ENCODE assay signal across 9 cellular contexts in the genomic region with DNA sequence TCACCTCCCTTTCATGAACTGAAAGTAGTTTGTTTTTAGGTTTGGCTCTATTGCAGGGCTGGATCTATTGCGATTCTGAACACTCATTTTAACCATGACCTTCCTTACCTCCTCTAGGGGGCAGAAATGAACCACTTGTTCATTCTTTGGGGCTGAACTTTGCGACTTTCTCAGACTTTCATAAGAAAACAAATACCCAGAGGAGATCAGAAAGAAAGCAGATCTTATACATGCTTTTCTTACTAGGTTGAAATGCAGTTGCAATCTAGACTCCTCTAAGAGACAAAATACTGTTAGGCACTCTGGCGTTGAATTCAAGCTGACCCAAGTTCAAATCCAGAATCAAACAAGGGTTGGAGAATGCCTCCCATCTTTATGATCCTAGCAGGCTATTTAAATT. TPM values are rescaled to one million over a fixed set of nuclear protein-coding genes. Genes with fewer than 3 reads are reported as not detected.
A peak's percentile ranks its signal among the peaks of the same experiment; 100 is the strongest.
DNase-seq lines count a peak whose midpoint lies in the region; ATAC-seq and TF ChIP-seq lines count a peak whose summit lies in the region.
"Had no signal": no experiment of that assay in that cellular context is flagged by ENCODE, and none has a peak within 500 bp of the region (broad histone marks: within the 10 kb centered on the region; RNA-seq: fewer than 3 reads in every experiment).

No MANE protein-coding gene starts in this region.

- peaks cover 10% of the 10 kb centered on the region for H3K4me1 Mint-ChIP-seq in Caco-2 (ENCODE audit: low read depth, unreplicated experiment)
- peaks cover 9% of the 10 kb centered on the region for H3K4me1 Mint-ChIP-seq in type B pancreatic cell (ENCODE audit: unreplicated experiment)

- no peaks in the 10 kb centered on the region for H3K27me3 ChIP-seq in Caco-2 (replicated peaks; ENCODE audit: control insufficient read depth, insufficient read depth, low read length)

- no peaks in the 10 kb centered on the region for H3K9me3 ChIP-seq in Caco-2

- no peaks in the 10 kb centered on the region for H3K36me3 ChIP-seq in Caco-2 (ENCODE audit: control insufficient read depth, insufficient read depth, low read length)

- POLR2A ChIA-PET in Caco-2 (lab: Charles Lee): no interaction called here
- POLR2A ChIA-PET in HEK293T (lab: Yijun Ruan, JAX): no interaction called here

- no TSS peak for BruUV-seq in Caco-2 (replicated peaks; lab: Mats Ljungman, UMichigan)

- DNase-seq in Caco-2: peak in 1 of 2 experiments; percentile 55
- DNase-seq in HEK293T (ENCODE audit: extremely low spot score): peak; percentile 61
- DNase-seq in NOMO-1 treated with DMSO at 0.1 percent for 48 hours (lab: John Stamatoyannopoulos, UW; ENCODE audit: unreplicated experiment): peak; percentile 82
- DNase-seq in cerebellar cortex (ENCODE audit: low spot score): peak; percentile 77
- DNase-seq in left colon: no peak
- DNase-seq in type B pancreatic cell (ENCODE audit: extremely low spot score, unreplicated experiment): no peak
- DNase-seq in activated T-cell treated with anti-CD3 and anti-CD28 coated beads, Interleukin-2, amount 50 U/mL, for 1 hour: no peak
- DNase-seq in activated T-cell treated with anti-CD3 and anti-CD28 coated beads for 4 hours: no peak

- H3K27ac Mint-ChIP-seq in Caco-2 (ENCODE audit: unreplicated experiment) (no peak overlapping the region), type B pancreatic cell (no peak overlapping the region)
- H3K27ac Mint-ChIP-seq: IgD-negative memory B cell had no signal

- H3K36me3 Mint-ChIP-seq in Caco-2 (ENCODE audit: insufficient read depth, unreplicated experiment) (no peaks in the 10 kb centered on the region), type B pancreatic cell (no peaks in the 10 kb centered on the region)
- H3K36me3 Mint-ChIP-seq: IgD-negative memory B cell had no signal

- H3K9me3 Mint-ChIP-seq in Caco-2 (ENCODE audit: unreplicated experiment): no peaks in the 10 kb centered on the region
- H3K9me3 Mint-ChIP-seq in type B pancreatic cell: no peaks in the 10 kb centered on the region
- H3K9me3 Mint-ChIP-seq: IgD-negative memory B cell had no signal

- intact Hi-C loops in Caco-2 (cut with micrococcal nuclease; ENCODE audit: unreplicated experiment) (loop anchor here (1.0 to 5.0 kb wide), 5 partner anchors 32 to 221 kb away; no protein-coding TSS in a partner anchor), left colon (cut with DNase I, micrococcal nuclease) (loop anchor here (5.0 to 10.0 kb wide), 2 partner anchors 83 to 91 kb away; no protein-coding TSS in a partner anchor)

- no peaks in the 10 kb centered on the region for H3K27me3 Mint-ChIP-seq in Caco-2 (ENCODE audit: insufficient read depth, unreplicated experiment)
- H3K27me3 Mint-ChIP-seq in type B pancreatic cell: no peaks in the 10 kb centered on the region

- H3K4me1 ChIP-seq in Caco-2: peaks cover 11% of the 10 kb centered on the region; the same call in 1 of the 2 replicates

- CTCF ChIA-PET in Caco-2 (lab: Charles Lee) (interaction anchor here (3.4 kb wide), 1 partner anchor 93 kb away, joined by 12 read pairs; no protein-coding TSS in a partner anchor), HEK293T (lab: Yijun Ruan, JAX) (interaction anchor here (1.1 to 2.8 kb wide), 5 partner anchors 34 to 220 kb away, joined by 3 to 13 read pairs (median 4); no protein-coding TSS in a partner anchor)

- H3K4me3 ChIP-seq in Caco-2 (ENCODE audit: low read depth, low read length): no peak overlapping the region

- peak; percentile 38 for ATAC-seq in left colon

- TF ChIP-seq CTCF in Caco-2 (IDR thresholded peaks at IDR 0.05; ENCODE audit: insufficient read depth in 1 of 2, low read depth in 1 of 2, low read length in 1 of 2, severe bottlenecking in 1 of 2, unreplicated experiment in 1 of 2) (peak; percentile 67 to 70), type B pancreatic cell (conservative IDR thresholded peaks at IDR 0.05) (peak; percentile 84)

- no peak overlapping the region for H3K4me3 Mint-ChIP-seq in Caco-2 (ENCODE audit: unreplicated experiment)
- H3K4me3 Mint-ChIP-seq in type B pancreatic cell: no peak overlapping the region
- H3K4me3 Mint-ChIP-seq: IgD-negative memory B cell had no signal

TF ChIP-seq in HEK293T, 16 proteins besides CTCF, POLR2A, EP300 and RAD21:
- TF ChIP-seq ARNT (IDR thresholded peaks at IDR 0.05): no peak
- TF ChIP-seq NFRKB (IDR thresholded peaks at IDR 0.05): no peak
- TF ChIP-seq SP1 (IDR thresholded peaks at IDR 0.05): no peak
- TF ChIP-seq HDGF (IDR thresholded peaks at IDR 0.05; ENCODE audit: borderline replicate concordance): no peak
- no peak for TF ChIP-seq FOXK2 (IDR thresholded peaks at IDR 0.05)
- no peak for TF ChIP-seq ELF4 (IDR thresholded peaks at IDR 0.05)
- TF ChIP-seq TARDBP (IDR thresholded peaks at IDR 0.05): no peak
- no peak for TF ChIP-seq CTBP1 (IDR thresholded peaks at IDR 0.05; ENCODE audit: borderline replicate concordance)
- TF ChIP-seq, protein P1, sequence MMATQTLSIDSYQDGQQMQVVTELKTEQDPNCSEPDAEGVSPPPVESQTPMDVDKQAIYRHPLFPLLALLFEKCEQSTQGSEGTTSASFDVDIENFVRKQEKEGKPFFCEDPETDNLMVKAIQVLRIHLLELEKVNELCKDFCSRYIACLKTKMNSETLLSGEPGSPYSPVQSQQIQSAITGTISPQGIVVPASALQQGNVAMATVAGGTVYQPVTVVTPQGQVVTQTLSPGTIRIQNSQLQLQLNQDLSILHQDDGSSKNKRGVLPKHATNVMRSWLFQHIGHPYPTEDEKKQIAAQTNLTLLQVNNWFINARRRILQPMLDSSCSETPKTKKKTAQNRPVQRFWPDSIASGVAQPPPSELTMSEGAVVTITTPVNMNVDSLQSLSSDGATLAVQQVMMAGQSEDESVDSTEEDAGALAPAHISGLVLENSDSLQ (IDR thresholded peaks at IDR 0.05): no peak
- TF ChIP-seq BHLHE40 (IDR thresholded peaks at IDR 0.05; ENCODE audit: borderline replicate concordance): no peak
- no peak for TF ChIP-seq FOXA1 (IDR thresholded peaks at IDR 0.05)
- TF ChIP-seq SUZ12 (IDR thresholded peaks at IDR 0.05): no peak
- TF ChIP-seq FOXM1 (IDR thresholded peaks at IDR 0.05; ENCODE audit: borderline replicate concordance): no peak
- TF ChIP-seq LEF1 (IDR thresholded peaks at IDR 0.05; ENCODE audit: borderline replicate concordance): no peak

RNA-seq across cellular contexts. Expression of a gene that starts 32.6 kb away (rescaled TPM):
- total RNA-seq in Caco-2 (2022): 85.9 and 90.8 TPM in 2 replicates
- 10 to 100 TPM; 79.3 to 90.1 TPM for total RNA-seq in left colon
- total RNA-seq in type B pancreatic cell (ENCODE audit: low replicate concordance): 64.7 and 83.9 TPM in 2 replicates

Comparison
In these comparisons a context has a peak if more than half of its experiments do, and no peak if none do; other contexts are left out.
1. DNase-seq: peak in HEK293T (single experiment), NOMO-1 treated with DMSO at 0.1 percent for 48 hours (single experiment) and cerebellar cortex (single experiment); none in left colon (0 of 2), type B pancreatic cell (single experiment), activated T-cell treated with anti-CD3 and anti-CD28 coated beads, Interleukin-2, amount 50 U/mL, for 1 hour (single experiment) and activated T-cell treated with anti-CD3 and anti-CD28 coated beads for 4 hours (single experiment).